ENCODE assay signal across 15 cellular contexts in the genomic region with DNA sequence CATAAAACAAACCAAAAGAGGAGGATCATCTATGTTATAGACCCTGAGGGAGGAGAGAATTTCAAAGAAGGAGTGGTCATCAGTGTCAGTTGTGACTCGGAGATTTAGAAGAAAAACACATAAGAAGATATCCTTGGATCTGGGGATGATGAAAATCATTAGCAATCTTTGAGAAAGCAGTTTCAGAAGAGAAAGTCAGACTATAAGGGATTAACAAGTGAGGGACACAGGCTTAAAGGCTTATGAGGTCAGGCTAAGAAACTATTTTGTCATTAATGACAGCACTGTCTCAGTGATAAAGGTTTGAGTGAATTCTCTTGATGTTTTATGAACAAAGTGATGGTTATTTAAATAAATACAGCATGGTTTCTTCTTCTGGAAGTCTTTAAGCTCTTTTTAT. TPM values are rescaled to one million over a fixed set of nuclear protein-coding genes. Genes with fewer than 3 reads are reported as not detected.
A peak's percentile ranks its signal among the peaks of the same experiment; 100 is the strongest.
DNase-seq lines count a peak whose midpoint lies in the region; ATAC-seq and TF ChIP-seq lines count a peak whose summit lies in the region.
"Had no signal": no experiment of that assay in that cellular context is flagged by ENCODE, and none has a peak within 500 bp of the region (broad histone marks: within the 10 kb centered on the region; RNA-seq: fewer than 3 reads in every experiment).

No MANE protein-coding gene starts in this region.

- H3K4me1 ChIP-seq in GM23248 (ENCODE audit: insufficient read depth): peaks cover 8% of the 10 kb centered on the region
- H3K4me1 ChIP-seq in smooth muscle cell (ENCODE audit: low read depth): no peaks in the 10 kb centered on the region
- H3K4me1 ChIP-seq in heart right ventricle: no peaks in the 10 kb centered on the region
- H3K4me1 ChIP-seq: BLaER1 had no signal

- intact Hi-C loops in heart right ventricle (cut with DNase I): no loop called here

- H3K27ac ChIP-seq in GM23248 (no peak overlapping the region), smooth muscle cell (ENCODE audit: low read depth) (peak overlapping the region; percentile 59), heart right ventricle (no peak overlapping the region)
- H3K27ac ChIP-seq: BLaER1 had no signal

- H3F3A ChIP-seq in GM23248 (ENCODE audit: insufficient read depth) (peaks cover 14% of the 10 kb centered on the region), smooth muscle cell (ENCODE audit: low read depth) (peaks cover 21% of the 10 kb centered on the region)

- H2AFZ ChIP-seq in GM23248 (peak overlapping the region; percentile 28; the same call in 1 of the 2 replicates), smooth muscle cell (ENCODE audit: low read depth) (peak overlapping the region; percentile 54)

- no peak overlapping the region for H3K4me3 ChIP-seq in GM23248
- H3K4me3 ChIP-seq in smooth muscle cell: no peak overlapping the region
- no peak overlapping the region for H3K4me3 ChIP-seq in heart right ventricle
- H3K4me3 ChIP-seq: BLaER1 had no signal

- TF ChIP-seq CTCF in smooth muscle cell (IDR thresholded peaks at IDR 0.05; ENCODE audit: borderline replicate concordance, insufficient read depth, poor library complexity, severe bottlenecking) (no peak), heart right ventricle (IDR thresholded peaks at IDR 0.05) (no peak)

- no peaks in the 10 kb centered on the region for H3K9me2 ChIP-seq in GM23248 (ENCODE audit: insufficient read depth)

- H3K9ac ChIP-seq in GM23248: no peak overlapping the region
- H3K9ac ChIP-seq in smooth muscle cell (ENCODE audit: low read depth): no peak overlapping the region
- H3K9ac ChIP-seq: BLaER1 had no signal

- ATAC-seq in heart right ventricle: no peak
- ATAC-seq: HepG2 had no signal

- WGBS in GM23248 (ENCODE audit: low coverage in 1 of 2, low lambda C conversion rate in 2 of 2, missing lambda C conversion rate in 2 of 2), 2 experiments: 29 to 58% methylated on average over 1 of the region's 1 CpG
- 11% methylated on average over 1 of the region's 1 CpG for whole genome bisulfite sequencing in smooth muscle cell (ENCODE audit: low lambda C conversion rate)
- 83 to 89% methylated on average over 1 of the region's 1 CpG for WGBS in heart right ventricle, 2 donors

- H4K20me1 ChIP-seq in GM23248 (ENCODE audit: insufficient read depth) (no peaks in the 10 kb centered on the region), smooth muscle cell (ENCODE audit: low read depth) (no peaks in the 10 kb centered on the region)
- H4K20me1 ChIP-seq: BLaER1 had no signal

- no peak overlapping the region for H3K4me2 ChIP-seq in GM23248 (ENCODE audit: unreplicated experiment)
- peak overlapping the region; percentile 66 for H3K4me2 ChIP-seq in smooth muscle cell
- H3K4me2 ChIP-seq: BLaER1 had no signal

- DNase-seq in GM23248: no peak
- peak; percentile 90 for DNase-seq in NCI-H82 treated with DMSO at 0.1 percent for 48 hours (lab: John Stamatoyannopoulos, UW; ENCODE audit: unreplicated experiment)
- peak; percentile 55 for DNase-seq in dedifferentiated amniotic fluid mesenchymal stem cell (ENCODE audit: extremely low spot score)
- no peak for DNase-seq in smooth muscle cell (lab: John Stamatoyannopoulos, UW; ENCODE audit: unreplicated experiment)
- DNase-seq in heart right ventricle: no peak
- DNase-seq in NCI-H1048 (lab: John Stamatoyannopoulos, UW): no peak
- DNase-seq in SHP77 treated with DMSO at 0.1 percent for 48 hours (lab: John Stamatoyannopoulos, UW): no peak
- DNase-seq: 8988T; CD4-positive, alpha-beta memory T cell; DMS79 treated with DMSO at 0.1 percent for 48 hours; GF-D8; H9 had no signal

- in situ Hi-C loops in GM23248 (cut with MboI): no loop called here

- H3K36me3 ChIP-seq in GM23248 (ENCODE audit: low read depth): no peaks in the 10 kb centered on the region
- no peaks in the 10 kb centered on the region for H3K36me3 ChIP-seq in smooth muscle cell (ENCODE audit: low read depth)
- H3K36me3 ChIP-seq in heart right ventricle: no peaks in the 10 kb centered on the region
- H3K36me3 ChIP-seq: BLaER1 had no signal

- H3K79me2 ChIP-seq in GM23248 (ENCODE audit: insufficient read depth): no peaks in the 10 kb centered on the region
- H3K79me2 ChIP-seq in smooth muscle cell (ENCODE audit: low read depth): no peaks in the 10 kb centered on the region

- H3K9me3 ChIP-seq in GM23248 (ENCODE audit: low read depth): no peaks in the 10 kb centered on the region
- H3K9me3 ChIP-seq in smooth muscle cell (replicated peaks; ENCODE audit: low read depth): no peaks in the 10 kb centered on the region
- no peaks in the 10 kb centered on the region for H3K9me3 ChIP-seq in heart right ventricle
- H3K9me3 ChIP-seq: BLaER1 had no signal

- H3K27me3 ChIP-seq in GM23248 (replicated peaks; ENCODE audit: insufficient read depth): no peaks in the 10 kb centered on the region
- no peaks in the 10 kb centered on the region for H3K27me3 ChIP-seq in smooth muscle cell (ENCODE audit: low read depth)
- H3K27me3 ChIP-seq in heart right ventricle: peaks cover 0 to 2% (median 0%) of the 10 kb centered on the region in 7 donors
- H3K27me3 ChIP-seq: BLaER1 had no signal

RNA-seq across cellular contexts. Expression of gene GPR85, which starts 6.1 kb away (rescaled TPM):
- total RNA-seq in GM23248 (2014; rRNA removed; shearing (Covaris generic)): 5.1 and 7.2 TPM in 2 replicates
- 1.3 and 1.8 TPM in 2 replicates for polyA plus RNA-seq in GM23248 (2016; fragmentation: Nextera tagmentation; extraction: Ambion mirVana)
- 1.9 and 2.1 TPM in 2 replicates for total RNA-seq in smooth muscle cell
- 0.04 and 0.93 TPM in 2 replicates for polyA plus RNA-seq in smooth muscle cell
- 1 to 10 TPM in 5 of 10 donors, under 1 TPM in 5; 0.50 to 4.5 (median 1.2) TPM for total RNA-seq in heart right ventricle
- polyA plus RNA-seq in heart right ventricle: under 1 TPM; 0.15 to 0.58 TPM
- total RNA-seq: CD4-positive, alpha-beta memory T cell; H9; HepG2 had no signal
- polyA plus RNA-seq: CD14-positive monocyte; CD4-positive, alpha-beta memory T cell; HepG2 had no signal

RNA-seq across cellular contexts. Expression of gene SMIM30, which starts 25.6 kb away (rescaled TPM):
- 60.3 and 63.9 TPM in 2 replicates for total RNA-seq in GM23248 (2014; rRNA removed; shearing (Covaris generic))
- polyA plus RNA-seq in GM23248 (2016; fragmentation: Nextera tagmentation; extraction: Ambion mirVana) (99.7 and 106 TPM in 2 replicates), smooth muscle cell (72.2 and 72.9 TPM in 2 replicates), heart right ventricle (100 to 1,000 TPM in 1 of 2 donors, 10 to 100 TPM in 1; 77.0 to 411 TPM)
- total RNA-seq in smooth muscle cell (107 and 118 TPM in 2 replicates), heart right ventricle (100 to 1,000 TPM in 9 of 10 donors, 10 to 100 TPM in 1; 87.2 to 190 (median 164) TPM)

Comparison
In these comparisons a context has a peak if more than half of its experiments do, and no peak if none do; other contexts are left out.
1. DNase-seq: peak in NCI-H82 treated with DMSO at 0.1 percent for 48 hours (single experiment) and dedifferentiated amniotic fluid mesenchymal stem cell (single experiment); none in GM23248 (single experiment), smooth muscle cell (single experiment), heart right ventricle (0 of 2), NCI-H1048 (single experiment) and SHP77 treated with DMSO at 0.1 percent for 48 hours (single experiment).